Comparison of ENCODE assay signal across 31 cellular contexts in the genomic region with DNA sequence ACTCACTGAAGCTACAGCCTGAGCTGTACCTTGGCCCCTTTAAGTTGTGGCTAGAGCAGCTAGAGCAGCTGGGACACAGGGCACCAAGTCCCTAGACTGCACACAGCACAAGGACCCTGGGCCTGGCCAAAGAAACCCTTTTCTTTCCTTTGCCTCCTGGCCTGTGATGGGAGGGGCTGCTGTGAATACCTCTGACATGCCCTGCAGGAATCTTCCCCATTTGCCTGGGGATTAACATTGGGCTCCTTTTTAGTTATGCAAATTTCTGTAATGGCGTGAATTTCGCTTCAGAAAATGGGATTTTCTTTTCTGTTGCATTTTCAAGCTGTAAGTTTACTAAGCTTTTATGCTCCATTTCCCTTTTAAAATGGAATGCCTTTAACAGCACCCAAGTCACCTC.
"Had no signal": no experiment of that assay in that cellular context is flagged by ENCODE, and none has a peak within 500 bp of the region (broad histone marks: within the 10 kb centered on the region; RNA-seq: fewer than 3 reads in every experiment).

No MANE protein-coding gene starts in this region.

- H3K4me3 ChIP-seq: coronary artery, dorsolateral prefrontal cortex, esophagus squamous epithelium, gastroesophageal sphincter, heart right ventricle had no signal

- H3K4me1 Mint-ChIP-seq: activated CD4-positive, alpha-beta memory T cell treated with anti-CD3 and anti-CD28 coated beads, Interleukin-2, amount 10 ng/mL, durations not matched to agents 7 days and 5 days; activated CD4-positive, alpha-beta T cell treated with anti-CD3 and anti-CD28 coated beads, Interleukin-2, amount 10 ng/mL, durations not matched to agents 7 days and 5 days; activated naive CD4-positive, alpha-beta T cell treated with anti-CD3 and anti-CD28 coated beads, Interleukin-2, amount 10 ng/mL, durations not matched to agents 7 days and 5 days; activated naive CD8-positive, alpha-beta T cell treated with anti-CD3 and anti-CD28 coated beads, Interleukin-2, amount 10 ng/mL, durations not matched to agents 7 days and 5 days; central memory CD8-positive, alpha-beta T cell had no signal

- H3K36me3 Mint-ChIP-seq: activated naive CD4-positive, alpha-beta T cell treated with anti-CD3 and anti-CD28 coated beads, Interleukin-2, amount 10 ng/mL, durations not matched to agents 7 days and 5 days; activated naive CD8-positive, alpha-beta T cell treated with anti-CD3 and anti-CD28 coated beads, Interleukin-2, amount 10 ng/mL, durations not matched to agents 7 days and 5 days had no signal

- H3K36me3 ChIP-seq: brain microvascular endothelial cell, esophagus squamous epithelium, gastroesophageal sphincter, heart right ventricle had no signal

- H3K27ac Mint-ChIP-seq: activated CD4-positive, alpha-beta memory T cell treated with anti-CD3 and anti-CD28 coated beads, Interleukin-2, amount 10 ng/mL, durations not matched to agents 7 days and 5 days; activated CD4-positive, alpha-beta T cell treated with anti-CD3 and anti-CD28 coated beads, Interleukin-2, amount 10 ng/mL, durations not matched to agents 7 days and 5 days; activated naive CD4-positive, alpha-beta T cell treated with anti-CD3 and anti-CD28 coated beads, Interleukin-2, amount 10 ng/mL, durations not matched to agents 7 days and 5 days; activated naive CD4-positive, alpha-beta T cell treated with anti-CD3 and anti-CD28 coated beads, Interleukin-2, amount 50 U/mL, for 72 hours; activated naive CD8-positive, alpha-beta T cell treated with anti-CD3 and anti-CD28 coated beads, Interleukin-2, amount 10 ng/mL, durations not matched to agents 7 days and 5 days; activated T-cell treated with anti-CD3 and anti-CD28 coated beads, Interleukin-2, amount 50 U/mL, for 24 hours; activated T-cell treated with anti-CD3 and anti-CD28 coated beads, Interleukin-2, amount 50 U/mL, for 72 hours; dendritic cell treated with granulocyte-macrophage colony-stimulating factor and Interleukin-4, amounts not matched to agents 40 ng/mL and 50 ng/mL, for 4 days; effector memory CD8-positive, alpha-beta T cell had no signal

- DNase-seq: activated CD4-positive, alpha-beta memory T cell treated with anti-CD3 and anti-CD28 coated beads, Interleukin-2, amount 10 ng/mL, durations not matched to agents 7 days and 5 days; activated CD4-positive, alpha-beta T cell treated with anti-CD3 and anti-CD28 coated beads for 1 hour; activated CD4-positive, alpha-beta T cell treated with anti-CD3 and anti-CD28 coated beads for 4 hours; activated CD4-positive, alpha-beta T cell treated with anti-CD3 and anti-CD28 coated beads, Interleukin-2, amount 10 ng/mL, durations not matched to agents 7 days and 5 days; activated CD4-positive, alpha-beta T cell treated with anti-CD3 and anti-CD28 coated beads, Interleukin-2, amount 50 U/mL, for 4 hours; activated CD8-positive, alpha-beta memory T cell treated with anti-CD3 and anti-CD28 coated beads, Interleukin-2, amount 50 U/mL, for 48 hours; activated gamma-delta T cell; activated naive CD4-positive, alpha-beta T cell; activated naive CD4-positive, alpha-beta T cell treated with anti-CD3 and anti-CD28 coated beads, Interleukin-2, amount 10 ng/mL, durations not matched to agents 7 days and 5 days; activated naive CD8-positive, alpha-beta T cell treated with anti-CD3 and anti-CD28 coated beads, Interleukin-2, amount 10 ng/mL, durations not matched to agents 7 days and 5 days; activated T-cell treated with anti-CD3 and anti-CD28 coated beads for 4 hours; activated T-cell treated with anti-CD3 and anti-CD28 coated beads, Interleukin-2, amount 50 U/mL, for 24 hours; activated T-cell treated with anti-CD3 and anti-CD28 coated beads, Interleukin-2, amount 50 U/mL, for 72 hours; anterior cingulate cortex; brain microvascular endothelial cell; dorsolateral prefrontal cortex; effector memory CD8-positive, alpha-beta T cell; esophagus squamous epithelium; foreskin melanocyte; heart right ventricle; T-helper 2 cell had no signal

- H3K4me1 ChIP-seq: esophagus squamous epithelium, gastroesophageal sphincter, heart right ventricle had no signal

- H3K27ac ChIP-seq: brain microvascular endothelial cell, coronary artery, dorsolateral prefrontal cortex, epithelial cell of prostate, esophagus squamous epithelium, gastroesophageal sphincter, heart right ventricle had no signal

- FAIRE-seq: astrocyte, bronchial epithelial cell, endometrium, endothelial cell of umbilical vein had no signal

- H3K4me3 Mint-ChIP-seq: activated CD4-positive, alpha-beta memory T cell treated with anti-CD3 and anti-CD28 coated beads, Interleukin-2, amount 10 ng/mL, durations not matched to agents 7 days and 5 days; activated CD4-positive, alpha-beta T cell treated with anti-CD3 and anti-CD28 coated beads, Interleukin-2, amount 10 ng/mL, durations not matched to agents 7 days and 5 days; activated naive CD4-positive, alpha-beta T cell treated with anti-CD3 and anti-CD28 coated beads, Interleukin-2, amount 10 ng/mL, durations not matched to agents 7 days and 5 days; activated naive CD8-positive, alpha-beta T cell treated with anti-CD3 and anti-CD28 coated beads, Interleukin-2, amount 10 ng/mL, durations not matched to agents 7 days and 5 days; activated T-cell treated with anti-CD3 and anti-CD28 coated beads, Interleukin-2, amount 50 U/mL, for 24 hours; activated T-cell treated with anti-CD3 and anti-CD28 coated beads, Interleukin-2, amount 50 U/mL, for 72 hours; central memory CD8-positive, alpha-beta T cell; dendritic cell treated with granulocyte-macrophage colony-stimulating factor and Interleukin-4, amounts not matched to agents 40 ng/mL and 50 ng/mL, for 4 days; effector memory CD8-positive, alpha-beta T cell had no signal

- H3K27me3 Mint-ChIP-seq: activated CD4-positive, alpha-beta memory T cell treated with anti-CD3 and anti-CD28 coated beads, Interleukin-2, amount 10 ng/mL, durations not matched to agents 7 days and 5 days; activated CD4-positive, alpha-beta T cell treated with anti-CD3 and anti-CD28 coated beads, Interleukin-2, amount 10 ng/mL, durations not matched to agents 7 days and 5 days; activated naive CD4-positive, alpha-beta T cell treated with anti-CD3 and anti-CD28 coated beads, Interleukin-2, amount 10 ng/mL, durations not matched to agents 7 days and 5 days; activated naive CD8-positive, alpha-beta T cell treated with anti-CD3 and anti-CD28 coated beads, Interleukin-2, amount 10 ng/mL, durations not matched to agents 7 days and 5 days; activated T-cell treated with anti-CD3 and anti-CD28 coated beads, Interleukin-2, amount 50 U/mL, for 24 hours; central memory CD8-positive, alpha-beta T cell; dendritic cell treated with granulocyte-macrophage colony-stimulating factor and Interleukin-4, amounts not matched to agents 40 ng/mL and 50 ng/mL, for 4 days; effector memory CD8-positive, alpha-beta T cell had no signal

- H3K27me3 ChIP-seq: brain microvascular endothelial cell, dorsolateral prefrontal cortex, esophagus squamous epithelium, gastroesophageal sphincter, heart right ventricle had no signal
